ENCODE assay signal across 16 cellular contexts in the genomic region with DNA sequence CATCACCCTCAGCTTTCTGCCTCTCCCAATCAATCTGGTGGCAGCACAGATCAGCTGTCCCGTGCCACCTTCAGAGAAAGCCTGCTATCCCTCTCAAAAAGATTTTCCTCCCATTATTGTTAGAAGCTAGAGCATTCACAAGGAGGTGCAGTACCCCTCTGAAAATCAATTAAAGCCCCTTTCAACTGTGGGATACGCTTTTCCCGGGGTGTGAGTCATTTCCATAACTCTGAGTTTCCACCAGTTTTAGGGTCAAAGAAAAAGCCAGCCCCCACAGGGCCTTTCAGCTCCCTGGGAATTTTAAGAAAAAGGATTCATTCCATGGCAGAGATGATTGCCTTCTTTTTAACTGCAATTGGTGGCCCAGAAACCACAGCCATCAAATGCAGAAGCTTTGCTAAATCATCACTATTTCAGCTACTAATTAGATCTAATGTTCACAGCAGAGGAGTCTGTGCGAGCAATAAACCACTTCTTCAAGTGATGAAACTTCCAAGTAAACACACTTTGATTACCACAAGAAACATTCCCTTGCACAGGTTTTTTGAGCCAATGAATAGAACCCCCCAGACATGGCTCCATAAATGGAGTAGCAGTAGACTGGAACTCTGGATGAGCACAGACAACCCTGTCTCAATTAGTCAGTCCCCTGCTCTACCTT.
DNase-seq lines count a peak whose midpoint lies in the region; ATAC-seq and TF ChIP-seq lines count a peak whose summit lies in the region.
"Had no signal": no experiment of that assay in that cellular context is flagged by ENCODE, and none has a peak within 500 bp of the region (broad histone marks: within the 10 kb centered on the region; RNA-seq: fewer than 3 reads in every experiment).

No MANE protein-coding gene starts in this region.

- H3K27me3 ChIP-seq in adipocyte (replicated peaks; ENCODE audit: control insufficient read depth, insufficient read depth, low read length) (no peaks in the 10 kb centered on the region), skeletal muscle tissue (ENCODE audit: control insufficient read depth in 3 of 3, insufficient read depth in 3 of 3, low read length in 3 of 3) (no peaks in the 10 kb centered on the region)

- H3K9ac ChIP-seq in adipocyte (ENCODE audit: low read length) (peak overlapping the region; percentile 75), skeletal muscle tissue (ENCODE audit: low read depth in 1 of 3, low read length in 3 of 3) (no peak overlapping the region)

- peak overlapping the region; percentile 15 for H3K27ac ChIP-seq in skeletal muscle tissue (ENCODE audit: low read depth, low read length)

- peak overlapping the region; percentile 62 for H3K4me3 ChIP-seq in adipocyte (ENCODE audit: low read length)
- no peak overlapping the region for H3K4me3 ChIP-seq in fibroblast of mammary gland (ENCODE audit: control insufficient read depth, low read depth, low read length)
- no peak overlapping the region for H3K4me3 ChIP-seq in skeletal muscle tissue (ENCODE audit: low read length in 3 of 3)

- H3K36me3 ChIP-seq in adipocyte (ENCODE audit: control insufficient read depth, insufficient read depth, low read length, severe bottlenecking) (no peaks in the 10 kb centered on the region), skeletal muscle tissue (ENCODE audit: control insufficient read depth in 3 of 3, insufficient read depth in 3 of 3, low read length in 3 of 3) (no peaks in the 10 kb centered on the region)

- no peak for TF ChIP-seq CTCF in fibroblast of mammary gland (conservative IDR thresholded peaks at IDR 0.05; ENCODE audit: control insufficient read depth, insufficient read depth, low read depth, low read length)

- H3K4me1 ChIP-seq in adipocyte (ENCODE audit: control insufficient read depth, insufficient read depth, low read length): peaks cover 32% of the 10 kb centered on the region
- peaks cover 4 to 21% (median 12%) of the 10 kb centered on the region in 3 donors for H3K4me1 ChIP-seq in skeletal muscle tissue (ENCODE audit: control insufficient read depth in 3 of 3, insufficient read depth in 3 of 3, low read length in 3 of 3)

- DNase-seq in EH (ENCODE audit: low read depth) (peak; percentile 68), adipocyte (ENCODE audit: low read depth) (no peak), fibroblast of mammary gland (ENCODE audit: low read depth) (peak; percentile 38), HPDE6-E6E7 (ENCODE audit: extremely low spot score) (no peak), NCI-H69 (lab: John Stamatoyannopoulos, UW) (no peak)
- DNase-seq in activated CD4-positive, CD25-positive, alpha-beta regulatory T cell (lab: John Stamatoyannopoulos, UW): no peak
- DNase-seq: activated CD4-positive, alpha-beta T cell treated with anti-CD3 and anti-CD28 coated beads for 4 hours; activated naive CD4-positive, alpha-beta T cell treated with anti-CD3 and anti-CD28 coated beads, Interleukin-2, amount 10 ng/mL, durations not matched to agents 7 days and 5 days; AML-193; GOT3; left ventricle myocardium superior; NCI-H345; SIG-M5; T1000 had no signal

- ATAC-seq in GM18858 (IDR thresholded peaks at IDR 0.05; ENCODE audit: unreplicated experiment): no peak

- H3K9me3 ChIP-seq in adipocyte (ENCODE audit: control insufficient read depth, low read length) (no peaks in the 10 kb centered on the region), skeletal muscle tissue (ENCODE audit: control insufficient read depth in 3 of 3, low read length in 3 of 3) (no peaks in the 10 kb centered on the region)

Comparison
In these comparisons a context has a peak if more than half of its experiments do, and no peak if none do; other contexts are left out.
1. DNase-seq: peak in EH (single experiment) and fibroblast of mammary gland (single experiment); none in adipocyte (single experiment), activated CD4-positive, CD25-positive, alpha-beta regulatory T cell (0 of 4), HPDE6-E6E7 (single experiment) and NCI-H69 (single experiment).